ENCODE assay signal across 14 cellular contexts in genomic region chr12:96846313-96846712, GRCh38.
"Had no signal": no experiment of that assay in that cellular context is flagged by ENCODE, and none has a peak within 500 bp of the region (broad histone marks: within the 10 kb centered on the region; RNA-seq: fewer than 3 reads in every experiment).

No MANE protein-coding gene starts in this region.

- H3K9me3 Mint-ChIP-seq: activated naive CD4-positive, alpha-beta T cell treated with anti-CD3 and anti-CD28 coated beads, Interleukin-2, amount 50 U/mL, for 72 hours; stimulated activated naive CD8-positive, alpha-beta T cell treated with anti-CD3 and anti-CD28 coated beads, Interleukin-15, Interleukin-2, amounts not matched to agents 100 ng/mL and 50 ng/mL, for 24 hours had no signal

- H2AFZ ChIP-seq: parathyroid adenoma had no signal

- DNase-seq: activated CD4-positive, CD25-positive, alpha-beta regulatory T cell; activated effector memory CD4-positive, alpha-beta T cell treated with Interleukin-2 at 50 U/mL for 16 hours; activated T-cell treated with anti-CD3 and anti-CD28 coated beads, Interleukin-2, amount 50 U/mL, for 1 hour; foreskin keratinocyte; head of caudate nucleus; kidney; left ventricle myocardium superior; mesenchymal stem cell; retina; stimulated activated CD4-positive, alpha-beta T cell treated with anti-CD3 and anti-CD28 coated beads, Interleukin-4, amount 100 ng/mL, for 24 hours had no signal

- H3K79me2 ChIP-seq: parathyroid adenoma had no signal

- H3K36me3 Mint-ChIP-seq: activated naive CD4-positive, alpha-beta T cell treated with anti-CD3 and anti-CD28 coated beads, Interleukin-2, amount 50 U/mL, for 72 hours had no signal

- H3K4me1 ChIP-seq: foreskin keratinocyte, parathyroid adenoma had no signal

- H3K4me3 Mint-ChIP-seq: neural crest cell; stimulated activated naive CD8-positive, alpha-beta T cell treated with anti-CD3 and anti-CD28 coated beads, Interleukin-15, Interleukin-2, amounts not matched to agents 100 ng/mL and 50 ng/mL, for 24 hours had no signal

- H3K27me3 ChIP-seq: foreskin keratinocyte had no signal

- H3K9ac ChIP-seq: parathyroid adenoma had no signal

- H3K27ac ChIP-seq: foreskin keratinocyte, parathyroid adenoma had no signal

- H3K27ac Mint-ChIP-seq: activated naive CD4-positive, alpha-beta T cell treated with anti-CD3 and anti-CD28 coated beads, Interleukin-2, amount 50 U/mL, for 72 hours; stimulated activated naive CD8-positive, alpha-beta T cell treated with anti-CD3 and anti-CD28 coated beads, Interleukin-15, Interleukin-2, amounts not matched to agents 100 ng/mL and 50 ng/mL, for 24 hours had no signal

- ATAC-seq: activated naive CD4-positive, alpha-beta T cell treated with anti-CD3 and anti-CD28 coated beads, Interleukin-2, amount 50 U/mL, for 72 hours; foreskin keratinocyte; left ventricle myocardium superior had no signal
